In the genomic region with DNA sequence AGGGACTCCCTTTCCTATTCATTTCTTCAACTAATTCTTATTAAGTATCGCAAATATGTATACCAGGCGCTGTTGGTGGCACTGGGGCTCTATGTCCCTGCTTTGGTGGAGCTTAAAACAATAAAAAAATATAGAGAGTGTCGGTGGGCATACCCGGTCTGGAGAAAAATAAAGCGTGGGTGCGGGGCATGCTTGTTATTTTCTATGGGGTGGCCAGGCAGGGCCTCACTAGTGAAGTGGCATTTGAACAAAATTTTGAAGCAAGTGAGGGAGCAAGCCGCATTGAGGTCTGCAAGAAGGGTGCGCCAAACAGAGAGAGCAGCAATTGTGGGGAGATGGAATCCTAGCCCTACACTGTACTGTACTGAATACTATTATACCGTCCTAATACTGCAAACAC, we compare ENCODE assay signal across 2 cellular contexts.
TF ChIP-seq lines count a peak whose summit lies in the region.

No MANE protein-coding gene starts in this region.

TF ChIP-seq in SK-N-SH, 30 proteins besides CTCF, POLR2A, EP300 and RAD21 (continued from another document):
- TF ChIP-seq, protein P1, sequence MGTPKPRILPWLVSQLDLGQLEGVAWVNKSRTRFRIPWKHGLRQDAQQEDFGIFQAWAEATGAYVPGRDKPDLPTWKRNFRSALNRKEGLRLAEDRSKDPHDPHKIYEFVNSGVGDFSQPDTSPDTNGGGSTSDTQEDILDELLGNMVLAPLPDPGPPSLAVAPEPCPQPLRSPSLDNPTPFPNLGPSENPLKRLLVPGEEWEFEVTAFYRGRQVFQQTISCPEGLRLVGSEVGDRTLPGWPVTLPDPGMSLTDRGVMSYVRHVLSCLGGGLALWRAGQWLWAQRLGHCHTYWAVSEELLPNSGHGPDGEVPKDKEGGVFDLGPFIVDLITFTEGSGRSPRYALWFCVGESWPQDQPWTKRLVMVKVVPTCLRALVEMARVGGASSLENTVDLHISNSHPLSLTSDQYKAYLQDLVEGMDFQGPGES (IDR thresholded peaks at IDR 0.05; ENCODE audit: low read depth, low read length) = no peak
- TF ChIP-seq RCOR1 (IDR thresholded peaks at IDR 0.05; ENCODE audit: low read length) (no peak), NFIC (IDR thresholded peaks at IDR 0.05; ENCODE audit: borderline replicate concordance) (no peak), SMC3 (IDR thresholded peaks at IDR 0.05; ENCODE audit: low read depth, low read length) (no peak), TAF1 (IDR thresholded peaks at IDR 0.05; ENCODE audit: borderline replicate concordance, low read depth, low read length) (no peak), NRF1 (IDR thresholded peaks at IDR 0.05; ENCODE audit: low read depth, low read length) (no peak), FOSL2 (IDR thresholded peaks at IDR 0.05; ENCODE audit: borderline replicate concordance, low read depth) (no peak), CHD2 (IDR thresholded peaks at IDR 0.05; ENCODE audit: low read length, partially characterized antibody) (no peak), USF1 (IDR thresholded peaks at IDR 0.05; ENCODE audit: borderline replicate concordance, low read depth) (no peak), EZH2phosphoT487 (IDR thresholded peaks at IDR 0.05; ENCODE audit: borderline replicate concordance, low read depth) (no peak), MAX (IDR thresholded peaks at IDR 0.05; ENCODE audit: low read depth) (no peak), FOXM1 (IDR thresholded peaks at IDR 0.05; ENCODE audit: low read depth) (no peak), MXI1 (IDR thresholded peaks at IDR 0.05; ENCODE audit: low read depth, low read length) (no peak), GATA2 (CRISPR knock-in tag; IDR thresholded peaks at IDR 0.05) (no peak)
- TF ChIP-seq, protein P2, sequence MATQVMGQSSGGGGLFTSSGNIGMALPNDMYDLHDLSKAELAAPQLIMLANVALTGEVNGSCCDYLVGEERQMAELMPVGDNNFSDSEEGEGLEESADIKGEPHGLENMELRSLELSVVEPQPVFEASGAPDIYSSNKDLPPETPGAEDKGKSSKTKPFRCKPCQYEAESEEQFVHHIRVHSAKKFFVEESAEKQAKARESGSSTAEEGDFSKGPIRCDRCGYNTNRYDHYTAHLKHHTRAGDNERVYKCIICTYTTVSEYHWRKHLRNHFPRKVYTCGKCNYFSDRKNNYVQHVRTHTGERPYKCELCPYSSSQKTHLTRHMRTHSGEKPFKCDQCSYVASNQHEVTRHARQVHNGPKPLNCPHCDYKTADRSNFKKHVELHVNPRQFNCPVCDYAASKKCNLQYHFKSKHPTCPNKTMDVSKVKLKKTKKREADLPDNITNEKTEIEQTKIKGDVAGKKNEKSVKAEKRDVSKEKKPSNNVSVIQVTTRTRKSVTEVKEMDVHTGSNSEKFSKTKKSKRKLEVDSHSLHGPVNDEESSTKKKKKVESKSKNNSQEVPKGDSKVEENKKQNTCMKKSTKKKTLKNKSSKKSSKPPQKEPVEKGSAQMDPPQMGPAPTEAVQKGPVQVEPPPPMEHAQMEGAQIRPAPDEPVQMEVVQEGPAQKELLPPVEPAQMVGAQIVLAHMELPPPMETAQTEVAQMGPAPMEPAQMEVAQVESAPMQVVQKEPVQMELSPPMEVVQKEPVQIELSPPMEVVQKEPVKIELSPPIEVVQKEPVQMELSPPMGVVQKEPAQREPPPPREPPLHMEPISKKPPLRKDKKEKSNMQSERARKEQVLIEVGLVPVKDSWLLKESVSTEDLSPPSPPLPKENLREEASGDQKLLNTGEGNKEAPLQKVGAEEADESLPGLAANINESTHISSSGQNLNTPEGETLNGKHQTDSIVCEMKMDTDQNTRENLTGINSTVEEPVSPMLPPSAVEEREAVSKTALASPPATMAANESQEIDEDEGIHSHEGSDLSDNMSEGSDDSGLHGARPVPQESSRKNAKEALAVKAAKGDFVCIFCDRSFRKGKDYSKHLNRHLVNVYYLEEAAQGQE (IDR thresholded peaks at IDR 0.05; ENCODE audit: low read depth, low read length) = no peak

TF ChIP-seq in SK-N-SH treated with all-trans-retinoic acid at 6 μM for 48 hours, 23 proteins besides CTCF, POLR2A, EP300 and RAD21:
- TF ChIP-seq POU6F1 (CRISPR knock-in tag; IDR thresholded peaks at IDR 0.05; ENCODE audit: borderline replicate concordance, low read depth) = no peak
- no peak for TF ChIP-seq ZNF565 (CRISPR knock-in tag; conservative IDR thresholded peaks at IDR 0.05; ENCODE audit: low read depth)
- no peak for TF ChIP-seq ZFP3 (CRISPR knock-in tag; IDR thresholded peaks at IDR 0.05)
- no peak for TF ChIP-seq ZFP30 (CRISPR knock-in tag; IDR thresholded peaks at IDR 0.05)
- no peak for TF ChIP-seq ARNTL (CRISPR knock-in tag; IDR thresholded peaks at IDR 0.05; ENCODE audit: borderline replicate concordance, low read depth)
- no peak for TF ChIP-seq PPARA (CRISPR knock-in tag; IDR thresholded peaks at IDR 0.05; ENCODE audit: borderline replicate concordance)
- TF ChIP-seq, protein P3, sequence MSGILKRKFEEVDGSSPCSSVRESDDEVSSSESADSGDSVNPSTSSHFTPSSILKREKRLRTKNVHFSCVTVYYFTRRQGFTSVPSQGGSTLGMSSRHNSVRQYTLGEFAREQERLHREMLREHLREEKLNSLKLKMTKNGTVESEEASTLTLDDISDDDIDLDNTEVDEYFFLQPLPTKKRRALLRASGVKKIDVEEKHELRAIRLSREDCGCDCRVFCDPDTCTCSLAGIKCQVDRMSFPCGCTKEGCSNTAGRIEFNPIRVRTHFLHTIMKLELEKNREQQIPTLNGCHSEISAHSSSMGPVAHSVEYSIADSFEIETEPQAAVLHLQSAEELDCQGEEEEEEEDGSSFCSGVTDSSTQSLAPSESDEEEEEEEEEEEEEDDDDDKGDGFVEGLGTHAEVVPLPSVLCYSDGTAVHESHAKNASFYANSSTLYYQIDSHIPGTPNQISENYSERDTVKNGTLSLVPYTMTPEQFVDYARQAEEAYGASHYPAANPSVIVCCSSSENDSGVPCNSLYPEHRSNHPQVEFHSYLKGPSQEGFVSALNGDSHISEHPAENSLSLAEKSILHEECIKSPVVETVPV (CRISPR knock-in tag; IDR thresholded peaks at IDR 0.05) = no peak
- no peak for TF ChIP-seq ZC3H10 (CRISPR knock-in tag; IDR thresholded peaks at IDR 0.05)
- no peak for TF ChIP-seq TOX (CRISPR knock-in tag; IDR thresholded peaks at IDR 0.05; ENCODE audit: borderline replicate concordance)
- no peak for TF ChIP-seq ZNF70 (CRISPR knock-in tag; IDR thresholded peaks at IDR 0.05)
- TF ChIP-seq TSHZ2 (CRISPR knock-in tag; IDR thresholded peaks at IDR 0.05) = no peak
- TF ChIP-seq ZNF8 (CRISPR knock-in tag; IDR thresholded peaks at IDR 0.05) = no peak
- TF ChIP-seq CREB5 (CRISPR knock-in tag; IDR thresholded peaks at IDR 0.05; ENCODE audit: low read depth) = no peak
- TF ChIP-seq RARB (CRISPR knock-in tag; IDR thresholded peaks at IDR 0.05) = no peak
- no peak for TF ChIP-seq OSR1 (CRISPR knock-in tag; IDR thresholded peaks at IDR 0.05)
- TF ChIP-seq CSDC2 (CRISPR knock-in tag; IDR thresholded peaks at IDR 0.05) = no peak
